In the genomic region with DNA sequence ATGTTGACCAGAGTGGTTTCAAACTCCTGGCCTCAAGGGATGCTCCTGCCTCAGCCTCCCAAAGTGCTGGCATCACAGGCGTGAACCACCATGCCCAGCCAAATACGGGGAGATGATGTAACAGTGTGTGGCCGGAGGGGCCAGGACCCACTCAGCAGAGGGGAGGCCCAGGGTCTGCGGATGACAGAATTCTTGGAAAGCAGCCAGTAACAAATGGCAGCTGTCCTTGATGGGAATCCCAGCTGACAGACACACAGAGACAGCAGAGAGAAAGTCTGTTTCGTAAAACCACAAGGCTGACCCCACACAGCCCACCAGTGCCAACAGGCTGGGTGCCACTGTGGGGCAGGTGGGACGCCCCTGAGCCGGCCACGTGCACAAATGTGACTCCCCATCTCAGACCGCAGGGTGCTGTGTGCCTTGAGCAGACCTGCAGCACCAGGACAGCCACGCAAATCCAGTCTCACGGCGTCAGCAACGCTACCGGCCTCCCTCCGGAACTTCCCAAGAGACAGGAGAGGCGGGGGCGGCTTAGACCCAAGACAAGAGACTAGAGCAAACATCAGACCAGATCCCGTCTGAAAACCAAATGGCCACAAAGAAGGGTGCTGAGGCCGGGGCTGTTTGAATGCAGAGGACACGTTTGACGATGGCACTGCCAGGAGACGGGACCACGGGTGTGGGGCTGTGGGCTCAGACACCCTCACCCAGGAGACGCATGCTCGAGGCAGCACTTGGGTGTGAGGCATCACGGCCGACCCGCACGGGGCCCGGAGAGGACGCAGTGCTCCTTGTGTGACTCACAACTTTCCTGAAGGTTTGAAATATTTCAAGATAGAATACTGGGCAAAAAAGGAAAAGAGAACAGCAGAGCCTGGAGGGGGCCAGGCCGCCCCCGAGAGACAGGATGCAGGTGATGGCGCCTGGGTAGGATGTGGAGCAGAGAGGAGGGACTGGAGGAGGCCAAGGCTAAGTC, we compare ENCODE assay signal across 14 cellular contexts. TPM values are rescaled to one million over a fixed set of nuclear protein-coding genes. Genes with fewer than 3 reads are reported as not detected.
A peak's percentile ranks its signal among the peaks of the same experiment; 100 is the strongest.
DNase-seq lines count a peak whose midpoint lies in the region.
"Had no signal": no experiment of that assay in that cellular context is flagged by ENCODE, and none has a peak within 500 bp of the region (broad histone marks: within the 10 kb centered on the region; RNA-seq: fewer than 3 reads in every experiment).

No MANE protein-coding gene starts in this region.

- DNase-seq in NCI-H1092 treated with DMSO at 0.1 percent for 48 hours (lab: John Stamatoyannopoulos, UW) (peak; percentile 9), NCI-H1092 (lab: John Stamatoyannopoulos, UW) (no peak), SJCRH30 (peak; percentile 88 to 94), SKM-1 treated with dmso at 0.1 percent for 144 hours (lab: John Stamatoyannopoulos, UW; ENCODE audit: unreplicated experiment) (no peak)
- DNase-seq in activated CD4-positive, alpha-beta memory T cell treated with anti-CD3 and anti-CD28 coated beads, Interleukin-2, amount 10 ng/mL, durations not matched to agents 7 days and 5 days, result no peak
- DNase-seq: 8988T; activated CD8-positive, alpha-beta memory T cell treated with anti-CD3 and anti-CD28 coated beads for 24 hours; activated naive CD4-positive, alpha-beta T cell treated with Interleukin-2 at 50 U/mL for 16 hours; GOT3; NCI-H1436 treated with DMSO at 0.1 percent for 48 hours; RPMI8226; stimulated activated CD4-positive, alpha-beta T cell treated with anti-CD3 and anti-CD28 coated beads, Interleukin-15, amount 100 ng/mL, for 24 hours; thyroid gland had no signal

- H3K27ac ChIP-seq in SJCRH30 (peak overlapping the region; percentile 85), mesodermal cell (ENCODE audit: low read depth, low read length, severe bottlenecking) (peak overlapping the region; percentile 10)
- H3K27ac ChIP-seq: thyroid gland had no signal

- H3K9me3 Mint-ChIP-seq in activated CD4-positive, alpha-beta memory T cell treated with anti-CD3 and anti-CD28 coated beads, Interleukin-2, amount 10 ng/mL, durations not matched to agents 7 days and 5 days, result no peaks in the 10 kb centered on the region

- peak overlapping the region; percentile 32 for H3K4me3 ChIP-seq in SJCRH30
- H3K4me3 ChIP-seq in mesodermal cell (ENCODE audit: extremely low read depth, insufficient read depth, low read length, poor library complexity, severe bottlenecking), result no peak overlapping the region
- H3K4me3 ChIP-seq: thyroid gland had no signal

- H3K4me3 Mint-ChIP-seq in activated CD4-positive, alpha-beta memory T cell treated with anti-CD3 and anti-CD28 coated beads, Interleukin-2, amount 10 ng/mL, durations not matched to agents 7 days and 5 days, result no peak overlapping the region

- H3K36me3 Mint-ChIP-seq in activated CD4-positive, alpha-beta memory T cell treated with anti-CD3 and anti-CD28 coated beads, Interleukin-2, amount 10 ng/mL, durations not matched to agents 7 days and 5 days (ENCODE audit: low read depth), result peaks cover 44% of the 10 kb centered on the region

- H3K27ac Mint-ChIP-seq in activated CD4-positive, alpha-beta memory T cell treated with anti-CD3 and anti-CD28 coated beads, Interleukin-2, amount 10 ng/mL, durations not matched to agents 7 days and 5 days, result no peak overlapping the region

- H3K9me3 ChIP-seq in SJCRH30 (replicated peaks), result no peaks in the 10 kb centered on the region
- H3K9me3 ChIP-seq in mesodermal cell (ENCODE audit: control insufficient read depth, low read length), result no peaks in the 10 kb centered on the region
- H3K9me3 ChIP-seq: thyroid gland had no signal

- H3K4me1 Mint-ChIP-seq in activated CD4-positive, alpha-beta memory T cell treated with anti-CD3 and anti-CD28 coated beads, Interleukin-2, amount 10 ng/mL, durations not matched to agents 7 days and 5 days, result peaks cover 8% of the 10 kb centered on the region

- CTCF ChIA-PET in activated CD4-positive, alpha-beta memory T cell treated with anti-CD3 and anti-CD28 coated beads, Interleukin-2, amount 10 ng/mL, durations not matched to agents 7 days and 5 days (lab: Charles Lee), result no interaction called here

- H3K36me3 ChIP-seq in SJCRH30 (no peaks in the 10 kb centered on the region), mesodermal cell (ENCODE audit: control insufficient read depth, insufficient read depth, low read length) (peaks cover 65% of the 10 kb centered on the region)

- H3K27me3 ChIP-seq in SJCRH30, result no peaks in the 10 kb centered on the region
- H3K27me3 ChIP-seq: thyroid gland had no signal

- H3K27me3 Mint-ChIP-seq in activated CD4-positive, alpha-beta memory T cell treated with anti-CD3 and anti-CD28 coated beads, Interleukin-2, amount 10 ng/mL, durations not matched to agents 7 days and 5 days, result no peaks in the 10 kb centered on the region

- H3K4me1 ChIP-seq in SJCRH30, result peaks cover 12% of the 10 kb centered on the region
- no peaks in the 10 kb centered on the region for H3K4me1 ChIP-seq in mesodermal cell (ENCODE audit: control insufficient read depth, insufficient read depth, low read length, poor library complexity, severe bottlenecking)

- POLR2A ChIA-PET in activated CD4-positive, alpha-beta memory T cell treated with anti-CD3 and anti-CD28 coated beads, Interleukin-2, amount 10 ng/mL, durations not matched to agents 7 days and 5 days (lab: Charles Lee), result no interaction called here

- WGBS in mesodermal cell (ENCODE audit: insufficient coverage in 2 of 2), 2 experiments, result 89 to 91% methylated on average over 31 to 33 of the region's 34 CpGs

RNA-seq across cellular contexts. Expression of gene CTU2, which starts 24.6 kb away (rescaled TPM):
- 10.3 and 11.5 TPM in 2 replicates for total RNA-seq in SJCRH30 (2014; rRNA removed; shearing (Covaris generic))
- 21.9 TPM for polyA plus RNA-seq in mesodermal cell (2013, experiment 1 of 2)
- 16.2 TPM for polyA plus RNA-seq in mesodermal cell (2013, experiment 2 of 2)
- 10 to 100 TPM; 16.5 to 17.3 TPM for total RNA-seq in activated CD4-positive, alpha-beta memory T cell treated with anti-CD3 and anti-CD28 coated beads, Interleukin-2, amount 10 ng/mL, durations not matched to agents 7 days and 5 days

RNA-seq across cellular contexts. Expression of gene RNF166, which starts 24.7 kb away (rescaled TPM):
- total RNA-seq in SJCRH30 (2014; rRNA removed; shearing (Covaris generic)), result 10.4 and 10.7 TPM in 2 replicates
- polyA plus RNA-seq in mesodermal cell (2013, experiment 1 of 2), result 30.4 TPM
- polyA plus RNA-seq in mesodermal cell (2013, experiment 2 of 2), result 27.9 TPM
- 100 to 1,000 TPM; 155 to 156 TPM for total RNA-seq in activated CD4-positive, alpha-beta memory T cell treated with anti-CD3 and anti-CD28 coated beads, Interleukin-2, amount 10 ng/mL, durations not matched to agents 7 days and 5 days

RNA-seq across cellular contexts. Expression of gene SNAI3, which starts 44.6 kb away (rescaled TPM):
- total RNA-seq in SJCRH30 (2014; rRNA removed; shearing (Covaris generic)), result 0.47 and 0.56 TPM in 2 replicates
- 0.55 TPM for polyA plus RNA-seq in mesodermal cell (2013, experiment 1 of 2)
- polyA plus RNA-seq in mesodermal cell (2013, experiment 2 of 2), result 0.40 TPM
- total RNA-seq in activated CD4-positive, alpha-beta memory T cell treated with anti-CD3 and anti-CD28 coated beads, Interleukin-2, amount 10 ng/mL, durations not matched to agents 7 days and 5 days, result 10 to 100 TPM; 16.5 to 16.6 TPM

RNA-seq across cellular contexts. Expression of gene PIEZO1, which starts 54.1 kb away (rescaled TPM):
- total RNA-seq in SJCRH30 (2014; rRNA removed; shearing (Covaris generic)), result 23.8 and 28.1 TPM in 2 replicates
- polyA plus RNA-seq in mesodermal cell (2013, experiment 1 of 2), result 99.8 TPM
- 78.4 TPM for polyA plus RNA-seq in mesodermal cell (2013, experiment 2 of 2)
- total RNA-seq in activated CD4-positive, alpha-beta memory T cell treated with anti-CD3 and anti-CD28 coated beads, Interleukin-2, amount 10 ng/mL, durations not matched to agents 7 days and 5 days, result 100 to 1,000 TPM; 308 to 323 TPM

Comparison
In these comparisons a context has a peak if more than half of its experiments do, and no peak if none do; other contexts are left out.
1. DNase-seq: peak in NCI-H1092 treated with DMSO at 0.1 percent for 48 hours (single experiment) and SJCRH30 (2 of 2); none in NCI-H1092 (single experiment), SKM-1 treated with dmso at 0.1 percent for 144 hours (single experiment) and activated CD4-positive, alpha-beta memory T cell treated with anti-CD3 and anti-CD28 coated beads, Interleukin-2, amount 10 ng/mL, durations not matched to agents 7 days and 5 days (single experiment).
2. RNA of gene RNF166, which starts 24.7 kb away (total RNA-seq): 155 to 156 TPM in activated CD4-positive, alpha-beta memory T cell treated with anti-CD3 and anti-CD28 coated beads, Interleukin-2, amount 10 ng/mL, durations not matched to agents 7 days and 5 days; 10.4 to 10.7 TPM in SJCRH30; every median in the first group is over 10 times any median in the second.
3. RNA of gene SNAI3, which starts 44.6 kb away (total RNA-seq): 16.5 to 16.6 TPM in activated CD4-positive, alpha-beta memory T cell treated with anti-CD3 and anti-CD28 coated beads, Interleukin-2, amount 10 ng/mL, durations not matched to agents 7 days and 5 days; 0.47 to 0.56 TPM in SJCRH30; every median in the first group is over 10 times any median in the second.